Comparison of ENCODE assay signal across 8 cellular contexts in genomic region chr10:112435013-112435619, GRCh38. TPM values are rescaled to one million over a fixed set of nuclear protein-coding genes. Genes with fewer than 3 reads are reported as not detected.
DNase-seq lines count a peak whose midpoint lies in the region; ATAC-seq and TF ChIP-seq lines count a peak whose summit lies in the region.

No MANE protein-coding gene starts in this region.

- H3K4me3 ChIP-seq in GM06990 (replicated peaks; ENCODE audit: low read depth, low read length) (no peak overlapping the region), epithelial cell of proximal tubule (ENCODE audit: low read depth, low read length) (no peak overlapping the region), psoas muscle (no peak overlapping the region)

- H3K27ac ChIP-seq in psoas muscle = no peak overlapping the region

- DNase-seq in GM06990 (ENCODE audit: extremely low read depth, insufficient read length) (no peak), NCI-H69 (lab: John Stamatoyannopoulos, UW) (peak; percentile 4), epithelial cell of proximal tubule (ENCODE audit: low read depth) (no peak), psoas muscle (no peak)
- no peak for DNase-seq in activated effector memory CD4-positive, alpha-beta T cell treated with Interleukin-2 at 50 U/mL for 16 hours
- no peak for DNase-seq in activated CD4-positive, alpha-beta T cell treated with anti-CD3 and anti-CD28 coated beads for 4 hours
- no peak for DNase-seq in activated naive CD4-positive, alpha-beta T cell (lab: John Stamatoyannopoulos, UW)

- WGBS in psoas muscle, 3 donors = 86 to 96% (median 88%) methylated on average over 2 of the region's 2 CpGs

- H3K27me3 ChIP-seq in GM06990 (replicated peaks; ENCODE audit: control insufficient read depth, insufficient read depth, low read length) = no peaks in the 10 kb centered on the region
- no peaks in the 10 kb centered on the region for H3K27me3 ChIP-seq in psoas muscle (ENCODE audit: insufficient read depth in 3 of 3, low read length in 2 of 3)

- no peaks in the 10 kb centered on the region for H3K4me1 ChIP-seq in psoas muscle

- ATAC-seq in psoas muscle (no peak), esophagus mucosa (no peak)

- intact Hi-C loops in psoas muscle (cut with DNase I) = loop anchor here in 1 of 2 donors (10.0 kb wide), 1 partner anchor 120 kb away; no protein-coding TSS in a partner anchor

- peaks cover 6% of the 10 kb centered on the region for H3K36me3 ChIP-seq in GM06990 (ENCODE audit: control insufficient read depth, insufficient read depth, low read length)
- peaks cover 17 to 100% of the 10 kb centered on the region in 2 donors for H3K36me3 ChIP-seq in psoas muscle (ENCODE audit: insufficient read depth in 1 of 2, low read depth in 1 of 2)

- TF ChIP-seq CTCF in GM06990 (IDR thresholded peaks at IDR 0.05; ENCODE audit: insufficient read depth, low read length, poor library complexity, severe bottlenecking) (peak; percentile 21), epithelial cell of proximal tubule (conservative IDR thresholded peaks at IDR 0.05; ENCODE audit: low read depth, low read length) (peak; percentile 50), psoas muscle (IDR thresholded peaks at IDR 0.05) (peak; percentile 45)

- H3K9me3 ChIP-seq in psoas muscle = no peaks in the 10 kb centered on the region

RNA-seq across cellular contexts. Expression of gene ZDHHC6, which starts 11.6 kb away (rescaled TPM):
- 17.5 and 22.1 TPM in 2 replicates for total RNA-seq in epithelial cell of proximal tubule
- 10 to 100 TPM; 10.8 to 15.3 (median 13.9) TPM for total RNA-seq in psoas muscle
- 10 to 100 TPM; 10.7 to 27.7 (median 26.4) TPM for polyA plus RNA-seq in psoas muscle
- total RNA-seq in esophagus mucosa = 19.9 TPM

RNA-seq across cellular contexts. Expression of gene VTI1A, which starts 11.9 kb away (rescaled TPM):
- total RNA-seq in epithelial cell of proximal tubule (13.5 and 30.1 TPM in 2 replicates), psoas muscle (10 to 100 TPM; 18.5 to 23.1 (median 20.1) TPM), esophagus mucosa (28.0 TPM)
- 10 to 100 TPM in 2 of 3 donors, 1 to 10 TPM in 1; 9.9 to 31.5 (median 20.8) TPM for polyA plus RNA-seq in psoas muscle
